In the genomic region with DNA sequence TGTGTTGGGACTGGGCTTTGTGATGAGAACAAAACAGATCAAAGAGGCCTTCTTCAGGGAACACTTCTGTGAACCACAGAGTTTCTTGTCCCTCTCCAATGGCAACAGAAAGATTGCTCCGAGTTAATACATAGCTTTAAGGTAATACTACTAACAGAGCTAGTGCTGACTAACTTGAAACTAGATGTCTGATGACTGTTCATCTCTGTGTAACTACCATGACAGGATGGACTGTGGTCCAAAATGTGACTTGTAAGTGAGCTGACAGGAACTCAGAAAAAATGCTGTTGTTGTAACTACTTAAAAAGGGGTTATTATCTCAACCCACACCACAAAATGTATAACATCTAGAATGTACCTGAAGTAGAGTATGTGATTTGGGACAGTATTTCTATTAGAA, we compare ENCODE assay signal across 30 cellular contexts.
DNase-seq lines count a peak whose midpoint lies in the region; ATAC-seq lines count a peak whose summit lies in the region.
"Had no signal": no experiment of that assay in that cellular context is flagged by ENCODE, and none has a peak within 500 bp of the region (broad histone marks: within the 10 kb centered on the region; RNA-seq: fewer than 3 reads in every experiment).

No MANE protein-coding gene starts in this region.

- H3K4me1 ChIP-seq in effector memory CD4-positive, alpha-beta T cell (ENCODE audit: control insufficient read depth, insufficient read depth, low read length, poor library complexity, severe bottlenecking) = no peaks in the 10 kb centered on the region
- H3K4me1 ChIP-seq: gastrocnemius medialis, right lobe of liver, testis had no signal

- no peaks in the 10 kb centered on the region for H3K36me3 ChIP-seq in effector memory CD4-positive, alpha-beta T cell (ENCODE audit: control insufficient read depth, insufficient read depth, low read length)
- H3K36me3 ChIP-seq: gastrocnemius medialis, neutrophil, right lobe of liver had no signal

- CTCF ChIA-PET in activated CD4-positive, alpha-beta T cell treated with anti-CD3 and anti-CD28 coated beads for 36 hours (lab: Charles Lee) = interaction anchor here (1.0 kb wide), 1 partner anchor 25 kb away, joined by 3 read pairs; no protein-coding TSS in a partner anchor

- no peak overlapping the region for H3K4me3 ChIP-seq in effector memory CD4-positive, alpha-beta T cell (ENCODE audit: insufficient read depth, low read depth, low read length, poor library complexity, severe bottlenecking)
- H3K4me3 ChIP-seq: gastrocnemius medialis, GM12878, GM23248, hepatocyte, right lobe of liver, testis had no signal

- ATAC-seq in activated CD4-positive, alpha-beta T cell treated with anti-CD3 and anti-CD28 coated beads for 36 hours = peak; percentile 73
- ATAC-seq in GM21423 (IDR thresholded peaks at IDR 0.05; ENCODE audit: unreplicated experiment) = peak; percentile 61
- peak; percentile 78 to 83 for ATAC-seq in natural killer cell treated with Interleukin-12 subunit alpha and Interleukin-12 subunit beta and Interleukin-15 and Interleukin-18, amount 100 ng/mL, for 72 hours
- ATAC-seq: gastrocnemius medialis, GM12878, left lobe of liver, right lobe of liver had no signal

- H3K27ac ChIP-seq in effector memory CD4-positive, alpha-beta T cell (ENCODE audit: insufficient read depth, low read length, poor library complexity, severe bottlenecking) = no peak overlapping the region
- H3K27ac ChIP-seq: gastrocnemius medialis, GM23248, hepatocyte, neutrophil, right lobe of liver, testis had no signal

- in situ Hi-C loops in KBM-7 (cut with MboI; ENCODE audit: low pct_unique_long_range_greater_than_20kb, low sequenced_read_pairs) = no loop called here

- no peak overlapping the region for H3K27ac Mint-ChIP-seq in activated CD4-positive, alpha-beta T cell treated with anti-CD3 and anti-CD28 coated beads for 36 hours
- H3K27ac Mint-ChIP-seq in activated T-helper 1 cell treated with anti-CD3 and anti-CD28 coated beads, Interleukin-12 subunit alpha, Interleukin-12 subunit beta, Interleukin-2, Interleukin-4 antibody, amounts not matched to agents 30 ng/mL and 10 ng/mL and 1 ng/mL, durations not matched to agents 14 hours and 24 hours and 36 hours = peak overlapping the region; percentile 32
- H3K27ac Mint-ChIP-seq in natural killer cell treated with Interleukin-12 subunit alpha and Interleukin-12 subunit beta and Interleukin-15 and Interleukin-18, amount 100 ng/mL, for 72 hours = peak overlapping the region; percentile 84 to 88
- H3K27ac Mint-ChIP-seq: IgD-negative memory B cell; memory B cell; stimulated activated naive B cell treated with anti-CD40 and anti-IgM and Interleukin-4, amounts not matched to agents 10 μg/mL and 1 μg/mL and 100 μg/mL, for 72 hours; T-helper 1 cell treated with Interleukin-12 subunit alpha and Interleukin-12 subunit beta and Interleukin-4 antibody, amounts not matched to agents 30 μg/mL and 1 μg/mL, for 36 hours had no signal

- intact Hi-C loops in activated CD4-positive, alpha-beta T cell treated with anti-CD3 and anti-CD28 coated beads for 36 hours (cut with DNase I, micrococcal nuclease) = loop anchor here (2.0 to 10.0 kb wide), 2 partner anchors 455 kb away; no protein-coding TSS in a partner anchor
- intact Hi-C loops in activated T-helper 1 cell treated with anti-CD3 and anti-CD28 coated beads, Interleukin-12 subunit alpha, Interleukin-12 subunit beta, Interleukin-2, Interleukin-4 antibody, amounts not matched to agents 30 ng/mL and 10 ng/mL and 1 ng/mL, durations not matched to agents 14 hours and 24 hours and 36 hours (cut with micrococcal nuclease) = loop anchor here (2.0 kb wide), 1 partner anchor 455 kb away; no protein-coding TSS in a partner anchor

- no peak for DNase-seq in activated CD4-positive, alpha-beta T cell treated with anti-CD3 and anti-CD28 coated beads for 36 hours
- no peak for DNase-seq in activated CD4-positive, alpha-beta T cell treated with anti-CD3 and anti-CD28 coated beads, Interleukin-2, amount 50 U/mL, for 1 hour
- no peak for DNase-seq in activated T-helper 1 cell treated with anti-CD3 and anti-CD28 coated beads, Interleukin-12 subunit alpha, Interleukin-12 subunit beta, Interleukin-2, Interleukin-4 antibody, amounts not matched to agents 30 ng/mL and 10 ng/mL and 1 ng/mL, durations not matched to agents 14 hours and 24 hours and 36 hours (ENCODE audit: low spot score)
- DNase-seq in natural killer cell treated with Interleukin-12 subunit alpha and Interleukin-12 subunit beta and Interleukin-15 and Interleukin-18, amount 100 ng/mL, for 72 hours (ENCODE audit: low spot score) = no peak
- DNase-seq in stimulated activated CD4-positive, alpha-beta T cell treated with anti-CD3 and anti-CD28 coated beads, Interleukin-15, amount 100 ng/mL, for 24 hours = no peak
- no peak for DNase-seq in effector memory CD4-positive, alpha-beta T cell
- no peak for DNase-seq in KBM-7
- DNase-seq: activated CD4-positive, alpha-beta T cell treated with anti-CD3 and anti-CD28 coated beads, Interleukin-2, amount 50 U/mL, for 4 hours; AML-193; dermis blood vessel endothelial cell; DMS 273 treated with DMSO at 0.1 percent for 48 hours; EL; gastrocnemius medialis; GM23248; NCI-H1048; NCI-H1694; NCI-H446 treated with DMSO at 0.1 percent for 48 hours; right lobe of liver; stimulated activated CD4-positive, alpha-beta T cell treated with anti-CD3 and anti-CD28 coated beads, Interleukin-4, amount 100 ng/mL, for 4 hours; stimulated activated naive B cell treated with anti-CD40 and anti-IgM and Interleukin-4, amounts not matched to agents 10 μg/mL and 1 μg/mL and 100 μg/mL, for 72 hours; testis had no signal

- H3K27me3 Mint-ChIP-seq in activated CD4-positive, alpha-beta T cell treated with anti-CD3 and anti-CD28 coated beads for 36 hours = no peaks in the 10 kb centered on the region
- H3K27me3 Mint-ChIP-seq in activated T-helper 1 cell treated with anti-CD3 and anti-CD28 coated beads, Interleukin-12 subunit alpha, Interleukin-12 subunit beta, Interleukin-2, Interleukin-4 antibody, amounts not matched to agents 30 ng/mL and 10 ng/mL and 1 ng/mL, durations not matched to agents 14 hours and 24 hours and 36 hours (ENCODE audit: insufficient read depth) = no peaks in the 10 kb centered on the region
- no peaks in the 10 kb centered on the region for H3K27me3 Mint-ChIP-seq in natural killer cell treated with Interleukin-12 subunit alpha and Interleukin-12 subunit beta and Interleukin-15 and Interleukin-18, amount 100 ng/mL, for 72 hours
- H3K27me3 Mint-ChIP-seq: stimulated activated naive B cell treated with anti-CD40 and anti-IgM and Interleukin-4, amounts not matched to agents 10 μg/mL and 1 μg/mL and 100 μg/mL, for 72 hours had no signal

- H3K4me3 Mint-ChIP-seq in activated CD4-positive, alpha-beta T cell treated with anti-CD3 and anti-CD28 coated beads for 36 hours = no peak overlapping the region
- no peak overlapping the region for H3K4me3 Mint-ChIP-seq in activated T-helper 1 cell treated with anti-CD3 and anti-CD28 coated beads, Interleukin-12 subunit alpha, Interleukin-12 subunit beta, Interleukin-2, Interleukin-4 antibody, amounts not matched to agents 30 ng/mL and 10 ng/mL and 1 ng/mL, durations not matched to agents 14 hours and 24 hours and 36 hours
- peak overlapping the region; percentile 55 for H3K4me3 Mint-ChIP-seq in natural killer cell treated with Interleukin-12 subunit alpha and Interleukin-12 subunit beta and Interleukin-15 and Interleukin-18, amount 100 ng/mL, for 72 hours
- H3K4me3 Mint-ChIP-seq: IgD-negative memory B cell; memory B cell; stimulated activated naive B cell treated with anti-CD40 and anti-IgM and Interleukin-4, amounts not matched to agents 10 μg/mL and 1 μg/mL and 100 μg/mL, for 72 hours; T-helper 1 cell treated with Interleukin-12 subunit alpha and Interleukin-12 subunit beta and Interleukin-4 antibody, amounts not matched to agents 30 μg/mL and 1 μg/mL, for 36 hours had no signal

- H3K9me3 Mint-ChIP-seq in activated CD4-positive, alpha-beta T cell treated with anti-CD3 and anti-CD28 coated beads for 36 hours (ENCODE audit: low read depth) = no peaks in the 10 kb centered on the region
- no peaks in the 10 kb centered on the region for H3K9me3 Mint-ChIP-seq in activated T-helper 1 cell treated with anti-CD3 and anti-CD28 coated beads, Interleukin-12 subunit alpha, Interleukin-12 subunit beta, Interleukin-2, Interleukin-4 antibody, amounts not matched to agents 30 ng/mL and 10 ng/mL and 1 ng/mL, durations not matched to agents 14 hours and 24 hours and 36 hours
- H3K9me3 Mint-ChIP-seq in natural killer cell treated with Interleukin-12 subunit alpha and Interleukin-12 subunit beta and Interleukin-15 and Interleukin-18, amount 100 ng/mL, for 72 hours = no peaks in the 10 kb centered on the region
- H3K9me3 Mint-ChIP-seq: IgD-negative memory B cell; stimulated activated naive B cell treated with anti-CD40 and anti-IgM and Interleukin-4, amounts not matched to agents 10 μg/mL and 1 μg/mL and 100 μg/mL, for 72 hours had no signal

- H3K27me3 ChIP-seq in effector memory CD4-positive, alpha-beta T cell (replicated peaks; ENCODE audit: control insufficient read depth, insufficient read depth, low read length, poor library complexity, severe bottlenecking) = no peaks in the 10 kb centered on the region
- H3K27me3 ChIP-seq: gastrocnemius medialis, hepatocyte, neutrophil, right lobe of liver, testis had no signal

- no peaks in the 10 kb centered on the region for H3K9me3 ChIP-seq in effector memory CD4-positive, alpha-beta T cell (ENCODE audit: control insufficient read depth, low read length)
- H3K9me3 ChIP-seq: gastrocnemius medialis, neutrophil, right lobe of liver, testis had no signal

- H3K4me1 Mint-ChIP-seq in activated CD4-positive, alpha-beta T cell treated with anti-CD3 and anti-CD28 coated beads for 36 hours = peaks cover 30% of the 10 kb centered on the region
- H3K4me1 Mint-ChIP-seq in activated T-helper 1 cell treated with anti-CD3 and anti-CD28 coated beads, Interleukin-12 subunit alpha, Interleukin-12 subunit beta, Interleukin-2, Interleukin-4 antibody, amounts not matched to agents 30 ng/mL and 10 ng/mL and 1 ng/mL, durations not matched to agents 14 hours and 24 hours and 36 hours (ENCODE audit: low read depth) = peaks cover 26% of the 10 kb centered on the region
- H3K4me1 Mint-ChIP-seq in natural killer cell treated with Interleukin-12 subunit alpha and Interleukin-12 subunit beta and Interleukin-15 and Interleukin-18, amount 100 ng/mL, for 72 hours (ENCODE audit: low read depth in 2 of 2) = peaks cover 35 to 43% of the 10 kb centered on the region in 2 donors

- POLR2A ChIA-PET in activated CD4-positive, alpha-beta T cell treated with anti-CD3 and anti-CD28 coated beads for 36 hours (lab: Charles Lee) = no interaction called here

- H3K36me3 Mint-ChIP-seq in activated CD4-positive, alpha-beta T cell treated with anti-CD3 and anti-CD28 coated beads for 36 hours (ENCODE audit: low read depth) = no peaks in the 10 kb centered on the region
- no peaks in the 10 kb centered on the region for H3K36me3 Mint-ChIP-seq in activated T-helper 1 cell treated with anti-CD3 and anti-CD28 coated beads, Interleukin-12 subunit alpha, Interleukin-12 subunit beta, Interleukin-2, Interleukin-4 antibody, amounts not matched to agents 30 ng/mL and 10 ng/mL and 1 ng/mL, durations not matched to agents 14 hours and 24 hours and 36 hours (ENCODE audit: low read depth)
- H3K36me3 Mint-ChIP-seq in natural killer cell treated with Interleukin-12 subunit alpha and Interleukin-12 subunit beta and Interleukin-15 and Interleukin-18, amount 100 ng/mL, for 72 hours = peaks cover 10% of the 10 kb centered on the region
- H3K36me3 Mint-ChIP-seq: CD4-positive, alpha-beta memory T cell; IgD-negative memory B cell; memory B cell; stimulated activated naive B cell treated with anti-CD40 and anti-IgM and Interleukin-4, amounts not matched to agents 10 μg/mL and 1 μg/mL and 100 μg/mL, for 72 hours had no signal
